In the genomic region with DNA sequence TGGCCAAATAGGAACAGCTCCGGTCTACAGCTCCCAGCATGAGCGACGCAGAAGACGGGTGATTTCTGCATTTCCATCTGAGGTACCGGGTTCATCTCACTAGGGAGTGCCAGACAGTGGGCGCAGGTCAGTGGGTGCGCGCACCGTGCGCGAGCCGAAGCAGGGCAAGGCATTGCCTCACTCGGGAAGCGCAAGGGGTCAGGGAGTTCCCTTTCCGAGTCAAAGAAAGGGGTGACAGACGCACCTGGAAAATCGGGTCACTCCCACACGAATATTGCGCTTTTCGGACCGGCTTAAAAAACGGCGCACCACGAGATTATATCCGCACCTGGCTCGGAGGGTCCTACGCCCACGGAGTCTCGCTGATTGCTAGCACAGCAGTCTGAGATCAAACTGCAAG, we compare ENCODE assay signal across 5 cellular contexts. TPM values are rescaled to one million over a fixed set of nuclear protein-coding genes. Genes with fewer than 3 reads are reported as not detected.
"Had no signal": no experiment of that assay in that cellular context is flagged by ENCODE, and none has a peak within 500 bp of the region (broad histone marks: within the 10 kb centered on the region; RNA-seq: fewer than 3 reads in every experiment).

No MANE protein-coding gene starts in this region.

RNA-seq across cellular contexts. Expression of a gene that starts 14.5 kb away (rescaled TPM):
- total RNA-seq: epithelial cell of proximal tubule; foreskin keratinocyte; mononuclear cell; naive thymus-derived CD4-positive, alpha-beta T cell; occipital lobe had no signal
- polyA plus RNA-seq: naive thymus-derived CD4-positive, alpha-beta T cell had no signal
